In the genomic region with DNA sequence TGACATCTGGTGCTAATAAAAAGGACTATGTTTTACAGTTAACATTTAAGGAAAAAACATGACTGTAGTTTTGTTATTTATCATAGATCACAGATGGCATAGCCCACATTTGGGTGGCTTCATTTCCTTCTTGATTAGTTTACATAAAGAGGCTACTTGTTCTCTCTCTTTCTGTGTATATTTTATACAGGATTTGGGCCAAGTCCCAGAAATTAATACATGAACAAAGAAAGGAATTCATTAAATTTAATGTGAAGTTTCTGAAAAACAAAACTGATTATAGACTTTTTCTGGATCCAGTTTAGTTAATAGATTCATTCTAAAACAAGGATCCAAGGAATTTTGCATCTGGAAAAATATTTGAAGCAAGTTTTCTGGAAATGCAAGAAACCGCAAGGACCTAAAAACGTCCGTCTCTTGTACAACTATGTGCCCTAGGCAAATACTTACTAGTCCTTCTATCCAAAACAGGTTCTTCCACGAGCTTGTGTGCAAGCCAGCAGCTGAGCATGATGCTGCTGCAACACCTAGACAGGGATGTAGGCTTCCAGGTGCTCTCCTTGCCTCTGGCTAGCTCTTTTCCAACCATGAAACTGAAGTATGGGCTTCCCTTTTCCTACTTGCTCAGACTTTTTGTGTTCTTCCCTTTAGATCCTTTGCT, we compare ENCODE assay signal across 13 cellular contexts.
DNase-seq lines count a peak whose midpoint lies in the region; ATAC-seq and TF ChIP-seq lines count a peak whose summit lies in the region.
"Had no signal": no experiment of that assay in that cellular context is flagged by ENCODE, and none has a peak within 500 bp of the region (broad histone marks: within the 10 kb centered on the region; RNA-seq: fewer than 3 reads in every experiment).

No MANE protein-coding gene starts in this region.

- H3K9ac ChIP-seq in SK-N-MC (ENCODE audit: insufficient read length), result peak overlapping the region; percentile 52

- peak; percentile 49 for DNase-seq in HFF-Myc (ENCODE audit: extremely low read depth, low read depth)
- DNase-seq in SK-N-MC (ENCODE audit: low read depth, low spot score), result peak; percentile 96
- DNase-seq in fibroblast of peridontal ligament (ENCODE audit: extremely low read depth), result peak; percentile 92
- DNase-seq in stomach, result peak; percentile 62
- DNase-seq in activated CD8-positive, alpha-beta memory T cell treated with anti-CD3 and anti-CD28 coated beads for 24 hours, result no peak
- DNase-seq: activated CD8-positive, alpha-beta memory T cell treated with anti-CD3 and anti-CD28 coated beads, Interleukin-2, amount 50 U/mL, for 4 hours; activated naive CD4-positive, alpha-beta T cell treated with anti-CD3 and anti-CD28 coated beads for 36 hours; effector memory CD8-positive, alpha-beta T cell; MG63; naive B cell had no signal

- TF ChIP-seq EP300 in stomach (IDR thresholded peaks at IDR 0.05), result no peak

- ATAC-seq in HG03108 (IDR thresholded peaks at IDR 0.05; ENCODE audit: unreplicated experiment), result no peak
- no peak for ATAC-seq in GM18502 (IDR thresholded peaks at IDR 0.05; ENCODE audit: poor library complexity, unreplicated experiment)
- ATAC-seq: effector memory CD8-positive, alpha-beta T cell had no signal

- peaks cover 0 to 34% (median 19%) of the 10 kb centered on the region in 4 donors for H3K4me1 ChIP-seq in stomach

- intact Hi-C loops in stomach (cut with DNase I; ENCODE audit: low total_unique reads), result no loop called here

- no peaks in the 10 kb centered on the region for H3K27me3 ChIP-seq in stomach
- H3K27me3 ChIP-seq: MG63 had no signal

- H3K27ac ChIP-seq in SK-N-MC, result peak overlapping the region; percentile 97
- H3K27ac ChIP-seq in stomach, result peak overlapping the region in 2 of 5 donors; percentile 18 to 20
- H3K27ac ChIP-seq: thoracic aorta had no signal

- TF ChIP-seq POLR2A in stomach (IDR thresholded peaks at IDR 0.05), result no peak

- no peak for TF ChIP-seq CTCF in HFF-Myc (IDR thresholded peaks at IDR 0.05; ENCODE audit: low read depth, low read length, missing control alignments)
- TF ChIP-seq CTCF in stomach (IDR thresholded peaks at IDR 0.05), result no peak

- H3K4me3 ChIP-seq in HFF-Myc (replicated peaks; ENCODE audit: low read depth, low read length) (no peak overlapping the region), SK-N-MC (peak overlapping the region; percentile 65), stomach (no peak overlapping the region)
- H3K4me3 ChIP-seq: MG63, thoracic aorta had no signal

- WGBS in stomach, 5 donors, result 18 to 44% (median 28%) methylated on average over 4 of the region's 4 CpGs

- H3K9me3 ChIP-seq in SK-N-MC (ENCODE audit: low read depth, low read length) (no peaks in the 10 kb centered on the region; the same call in 1 of the 2 replicates), stomach (no peaks in the 10 kb centered on the region)
- H3K9me3 ChIP-seq: thoracic aorta had no signal

- H3K36me3 ChIP-seq in SK-N-MC (ENCODE audit: insufficient read depth, low read length), result 0 out of 2 replicates have a peak, but pooled peaks cover 7% of the 10 kb centered on the region
- no peaks in the 10 kb centered on the region for H3K36me3 ChIP-seq in stomach
- H3K36me3 ChIP-seq: MG63, thoracic aorta had no signal
